1 cellular context compared by ENCODE assay signal in genomic region chr13:49690990-49691886, GRCh38.
TF ChIP-seq lines count a peak whose summit lies in the region.

TSS of gene EBPL (minus strand) at chr13:49691486. CDS start at chr13:49691424, 62 bp downstream.

TF ChIP-seq in GM12878, 131 proteins besides CTCF, POLR2A, EP300 and RAD21 (continued from another document and continues in another):
- no peak for TF ChIP-seq JUNB (IDR thresholded peaks at IDR 0.05)
- TF ChIP-seq RCOR1 (conservative IDR thresholded peaks at IDR 0.05; ENCODE audit: low read depth, low read length) = no peak
- TF ChIP-seq RELA (IDR thresholded peaks at IDR 0.05; ENCODE audit: borderline replicate concordance, partially characterized antibody) = no peak
- TF ChIP-seq E2F8 (IDR thresholded peaks at IDR 0.05; ENCODE audit: low read depth, partially characterized antibody) = no peak
- TF ChIP-seq SMAD5 (IDR thresholded peaks at IDR 0.05; ENCODE audit: low read depth) = no peak
- no peak; the same call in 1 of the 2 replicates for TF ChIP-seq MAX (IDR thresholded peaks at IDR 0.05; ENCODE audit: low read depth, low read length)
- no peak for TF ChIP-seq SKIL (IDR thresholded peaks at IDR 0.05; ENCODE audit: low read depth, poor library complexity, severe bottlenecking)
- no peak for TF ChIP-seq CHD1 (IDR thresholded peaks at IDR 0.05; ENCODE audit: low read depth, low read length)
- TF ChIP-seq ELK1 (IDR thresholded peaks at IDR 0.05; ENCODE audit: low read depth, low read length) = no peak
- TF ChIP-seq WRNIP1 (IDR thresholded peaks at IDR 0.05; ENCODE audit: borderline replicate concordance, low read depth, low read length) = no peak
- TF ChIP-seq ZNF687 (IDR thresholded peaks at IDR 0.05) = peak; percentile 76
- TF ChIP-seq RB1 (IDR thresholded peaks at IDR 0.05; ENCODE audit: borderline replicate concordance) = peak; percentile 32; the same call in 1 of the 2 replicates
- TF ChIP-seq POLR2AphosphoS2 (IDR thresholded peaks at IDR 0.05; ENCODE audit: low read depth, low read length) = no peak
- TF ChIP-seq RFX5 (IDR thresholded peaks at IDR 0.05; ENCODE audit: low read depth, low read length) = no peak
- no peak for TF ChIP-seq YBX1 (IDR thresholded peaks at IDR 0.05)
- no peak for TF ChIP-seq CBFB (IDR thresholded peaks at IDR 0.05; ENCODE audit: low read depth)
- TF ChIP-seq ZNF217 (IDR thresholded peaks at IDR 0.05) = no peak
- no peak for TF ChIP-seq ATF2 (IDR thresholded peaks at IDR 0.05; ENCODE audit: low read length)
- no peak for TF ChIP-seq SREBF1 (IDR thresholded peaks at IDR 0.05; ENCODE audit: low read length)
- no peak for TF ChIP-seq CREB1 (IDR thresholded peaks at IDR 0.05; ENCODE audit: low read depth)
- TF ChIP-seq SUZ12 (IDR thresholded peaks at IDR 0.05; ENCODE audit: unreplicated experiment) = no peak
- TF ChIP-seq PML (IDR thresholded peaks at IDR 0.05; ENCODE audit: low read length) = no peak
- TF ChIP-seq BCL11A (IDR thresholded peaks at IDR 0.05; ENCODE audit: low read depth, low read length) = no peak
- TF ChIP-seq CBX5 (IDR thresholded peaks at IDR 0.05; ENCODE audit: low read depth) = no peak
- TF ChIP-seq ZZZ3 (IDR thresholded peaks at IDR 0.05; ENCODE audit: control insufficient read depth, insufficient read length, low read depth) = no peak
- no peak for TF ChIP-seq KDM1A (IDR thresholded peaks at IDR 0.05; ENCODE audit: borderline replicate concordance)
- no peak for TF ChIP-seq NFXL1 (IDR thresholded peaks at IDR 0.05; ENCODE audit: borderline replicate concordance)
- no peak for TF ChIP-seq ZSCAN29 (IDR thresholded peaks at IDR 0.05)
- TF ChIP-seq FOXK2 (IDR thresholded peaks at IDR 0.05) = no peak
- no peak for TF ChIP-seq IRF5 (IDR thresholded peaks at IDR 0.05; ENCODE audit: borderline replicate concordance)
- no peak for TF ChIP-seq STAT1 (conservative IDR thresholded peaks at IDR 0.05)
- no peak for TF ChIP-seq CHD2 (IDR thresholded peaks at IDR 0.05; ENCODE audit: borderline replicate concordance, low read depth, low read length)
- peak; percentile 79; the same call in 1 of the 2 replicates for TF ChIP-seq ASH2L (IDR thresholded peaks at IDR 0.05; ENCODE audit: borderline replicate concordance, low read depth)
- TF ChIP-seq LARP7 (IDR thresholded peaks at IDR 0.05) = peak; percentile 92
- TF ChIP-seq BRCA1 (IDR thresholded peaks at IDR 0.05; ENCODE audit: low read depth, low read length) = no peak
- TF ChIP-seq TARDBP (IDR thresholded peaks at IDR 0.05; ENCODE audit: borderline replicate concordance) = no peak
- TF ChIP-seq MTA3 (IDR thresholded peaks at IDR 0.05; ENCODE audit: borderline replicate concordance, low read length) = no peak
- TF ChIP-seq FOXM1 (IDR thresholded peaks at IDR 0.05; ENCODE audit: low read depth, low read length) = no peak
- no peak for TF ChIP-seq STAT3 (IDR thresholded peaks at IDR 0.05; ENCODE audit: low read depth, low read length)
- TF ChIP-seq BMI1 (IDR thresholded peaks at IDR 0.05; ENCODE audit: borderline replicate concordance) = no peak
- peak; percentile 40; the same call in 1 of the 2 replicates for TF ChIP-seq IRF3 (IDR thresholded peaks at IDR 0.05)
- TF ChIP-seq IKZF2 (IDR thresholded peaks at IDR 0.05) = 0 out of 4 replicates have a peak, but pooled peaks of 1 of the 2 experiments have one; percentile 4
- no peak for TF ChIP-seq MLLT1 (IDR thresholded peaks at IDR 0.05)
- peak; percentile 61 for TF ChIP-seq SP1 (IDR thresholded peaks at IDR 0.05; ENCODE audit: low read depth, low read length)
- no peak for TF ChIP-seq SIX5 (IDR thresholded peaks at IDR 0.05; ENCODE audit: low read depth, low read length, severe bottlenecking)
- no peak for TF ChIP-seq ZBTB4 (CRISPR knock-in tag; IDR thresholded peaks at IDR 0.05)
- TF ChIP-seq RBBP5 (conservative IDR thresholded peaks at IDR 0.05) = no peak
